ENCODE assay signal across 12 cellular contexts in the genomic region with DNA sequence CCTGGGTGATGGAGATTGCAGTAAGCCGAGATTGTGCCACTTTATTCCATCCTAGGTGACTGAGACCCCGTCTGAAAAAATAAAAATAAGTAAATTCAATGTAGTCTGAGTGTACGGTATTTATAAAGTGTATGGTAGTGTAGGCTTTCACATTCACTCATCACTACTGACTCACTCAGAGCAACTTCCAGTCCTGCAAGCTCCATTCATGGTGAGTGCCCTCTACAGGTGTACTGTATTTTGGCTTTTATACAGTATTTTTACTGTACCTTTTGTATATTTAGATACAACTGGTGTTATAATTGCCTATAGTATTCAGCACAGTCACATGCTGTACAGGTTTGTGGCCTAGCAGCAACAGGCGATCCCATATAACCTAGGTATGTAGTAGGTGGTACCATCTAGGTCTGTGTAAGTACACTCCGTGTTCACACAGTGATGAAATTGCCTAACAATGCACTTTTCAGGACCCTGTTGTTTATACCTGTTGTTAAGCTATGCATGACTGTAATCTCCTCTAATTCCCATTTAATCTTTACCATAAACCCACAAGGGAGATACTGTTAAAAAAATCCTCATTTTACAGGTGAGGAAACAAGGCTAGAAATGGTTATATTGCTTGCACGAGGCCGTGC. TPM values are rescaled to one million over a fixed set of nuclear protein-coding genes. Genes with fewer than 3 reads are reported as not detected.
DNase-seq lines count a peak whose midpoint lies in the region; ATAC-seq and TF ChIP-seq lines count a peak whose summit lies in the region.
"Had no signal": no experiment of that assay in that cellular context is flagged by ENCODE, and none has a peak within 500 bp of the region (broad histone marks: within the 10 kb centered on the region; RNA-seq: fewer than 3 reads in every experiment).

No MANE protein-coding gene starts in this region.

- no peaks in the 10 kb centered on the region for H4K20me1 ChIP-seq in osteoblast (ENCODE audit: insufficient read depth, low read length)

- H3K4me3 ChIP-seq in osteoblast (ENCODE audit: insufficient read depth, low read length): no peak overlapping the region

- H3K27ac ChIP-seq in osteoblast (ENCODE audit: low read depth, low read length): no peak overlapping the region
- H3K27ac ChIP-seq: HL-60 had no signal

- DNase-seq in DMS53 (lab: John Stamatoyannopoulos, UW) (peak; percentile 7), DMS53 treated with DMSO at 0.1 percent for 48 hours (lab: John Stamatoyannopoulos, UW; ENCODE audit: unreplicated experiment) (no peak), osteoblast (ENCODE audit: insufficient read length, low spot score, missing footprints) (no peak), DMS114 treated with DMSO at 0.1 percent for 48 hours (lab: John Stamatoyannopoulos, UW; ENCODE audit: unreplicated experiment) (no peak), Kasumi-1 (lab: John Stamatoyannopoulos, UW) (no peak)
- DNase-seq: 8988T; activated CD8-positive, alpha-beta memory T cell treated with anti-CD3 and anti-CD28 coated beads, Interleukin-2, amount 50 U/mL, for 4 hours; mesendoderm had no signal

- peak; percentile 54 for ATAC-seq in HG02759 (IDR thresholded peaks at IDR 0.05; ENCODE audit: unreplicated experiment)
- peak; percentile 62 for ATAC-seq in SK-N-SH treated with all-trans-retinoic acid at 6 μM for 48 hours
- ATAC-seq in HG02588 (IDR thresholded peaks at IDR 0.05; ENCODE audit: unreplicated experiment): no peak

- no peaks in the 10 kb centered on the region for H3K4me1 ChIP-seq in osteoblast (ENCODE audit: insufficient read depth, low read length)

- no peak overlapping the region for H2AFZ ChIP-seq in osteoblast (ENCODE audit: low read length)

- H3K79me2 ChIP-seq in osteoblast (ENCODE audit: insufficient read depth, low read length): no peaks in the 10 kb centered on the region

- no peak overlapping the region for H3K4me2 ChIP-seq in osteoblast (ENCODE audit: insufficient read depth, low read length)

- no peaks in the 10 kb centered on the region for H3K27me3 ChIP-seq in osteoblast (ENCODE audit: insufficient read depth, low read length)

- H3K36me3 ChIP-seq in osteoblast (ENCODE audit: insufficient read depth, low read length): no peaks in the 10 kb centered on the region

- H3K9me3 ChIP-seq in osteoblast (ENCODE audit: low read depth, low read length): no peaks in the 10 kb centered on the region

- TF ChIP-seq CTCF in osteoblast (IDR thresholded peaks at IDR 0.05; ENCODE audit: extremely low read depth, low read depth, low read length): peak; percentile 16

TF ChIP-seq in SK-N-SH treated with all-trans-retinoic acid at 6 μM for 48 hours, 23 proteins besides CTCF, POLR2A, EP300 and RAD21:
- TF ChIP-seq TOX (CRISPR knock-in tag; IDR thresholded peaks at IDR 0.05; ENCODE audit: borderline replicate concordance) (no peak), ARNTL (CRISPR knock-in tag; IDR thresholded peaks at IDR 0.05; ENCODE audit: borderline replicate concordance, low read depth) (no peak), ZNF8 (CRISPR knock-in tag; IDR thresholded peaks at IDR 0.05) (no peak), ZC3H10 (CRISPR knock-in tag; IDR thresholded peaks at IDR 0.05) (no peak), SNAI2 (CRISPR knock-in tag; IDR thresholded peaks at IDR 0.05) (no peak), ZFP30 (CRISPR knock-in tag; IDR thresholded peaks at IDR 0.05) (no peak), OSR1 (CRISPR knock-in tag; IDR thresholded peaks at IDR 0.05) (no peak), GLIS3 (CRISPR knock-in tag; IDR thresholded peaks at IDR 0.05) (no peak), RARB (CRISPR knock-in tag; IDR thresholded peaks at IDR 0.05) (no peak), ISL1 (CRISPR knock-in tag; IDR thresholded peaks at IDR 0.05) (no peak), ZNF70 (CRISPR knock-in tag; IDR thresholded peaks at IDR 0.05) (no peak), BACH2 (CRISPR knock-in tag; IDR thresholded peaks at IDR 0.05; ENCODE audit: borderline replicate concordance) (no peak), ESRRG (CRISPR knock-in tag; IDR thresholded peaks at IDR 0.05) (no peak), ZNF565 (CRISPR knock-in tag; conservative IDR thresholded peaks at IDR 0.05; ENCODE audit: low read depth) (no peak), CSDC2 (CRISPR knock-in tag; IDR thresholded peaks at IDR 0.05) (no peak), TCF4 (CRISPR knock-in tag; IDR thresholded peaks at IDR 0.05; ENCODE audit: borderline replicate concordance) (no peak), TSHZ2 (CRISPR knock-in tag; IDR thresholded peaks at IDR 0.05) (no peak)
- TF ChIP-seq, protein P1, sequence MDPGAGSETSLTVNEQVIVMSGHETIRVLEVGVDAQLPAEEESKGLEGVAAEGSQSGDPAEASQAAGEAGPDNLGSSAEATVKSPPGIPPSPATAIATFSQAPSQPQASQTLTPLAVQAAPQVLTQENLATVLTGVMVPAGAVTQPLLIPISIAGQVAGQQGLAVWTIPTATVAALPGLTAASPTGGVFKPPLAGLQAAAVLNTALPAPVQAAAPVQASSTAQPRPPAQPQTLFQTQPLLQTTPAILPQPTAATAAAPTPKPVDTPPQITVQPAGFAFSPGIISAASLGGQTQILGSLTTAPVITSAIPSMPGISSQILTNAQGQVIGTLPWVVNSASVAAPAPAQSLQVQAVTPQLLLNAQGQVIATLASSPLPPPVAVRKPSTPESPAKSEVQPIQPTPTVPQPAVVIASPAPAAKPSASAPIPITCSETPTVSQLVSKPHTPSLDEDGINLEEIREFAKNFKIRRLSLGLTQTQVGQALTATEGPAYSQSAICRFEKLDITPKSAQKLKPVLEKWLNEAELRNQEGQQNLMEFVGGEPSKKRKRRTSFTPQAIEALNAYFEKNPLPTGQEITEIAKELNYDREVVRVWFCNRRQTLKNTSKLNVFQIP (CRISPR knock-in tag; IDR thresholded peaks at IDR 0.05; ENCODE audit: borderline replicate concordance, low read depth): no peak
- TF ChIP-seq, protein P2, sequence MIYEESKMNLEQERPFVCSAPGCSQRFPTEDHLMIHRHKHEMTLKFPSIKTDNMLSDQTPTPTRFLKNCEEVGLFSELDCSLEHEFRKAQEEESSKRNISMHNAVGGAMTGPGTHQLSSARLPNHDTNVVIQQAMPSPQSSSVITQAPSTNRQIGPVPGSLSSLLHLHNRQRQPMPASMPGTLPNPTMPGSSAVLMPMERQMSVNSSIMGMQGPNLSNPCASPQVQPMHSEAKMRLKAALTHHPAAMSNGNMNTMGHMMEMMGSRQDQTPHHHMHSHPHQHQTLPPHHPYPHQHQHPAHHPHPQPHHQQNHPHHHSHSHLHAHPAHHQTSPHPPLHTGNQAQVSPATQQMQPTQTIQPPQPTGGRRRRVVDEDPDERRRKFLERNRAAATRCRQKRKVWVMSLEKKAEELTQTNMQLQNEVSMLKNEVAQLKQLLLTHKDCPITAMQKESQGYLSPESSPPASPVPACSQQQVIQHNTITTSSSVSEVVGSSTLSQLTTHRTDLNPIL (CRISPR knock-in tag; IDR thresholded peaks at IDR 0.05; ENCODE audit: low read depth): no peak

RNA-seq across cellular contexts. Expression of gene CACNA1D, which starts 19.3 kb away (rescaled TPM):
- under 0.01 and 0.29 TPM in 2 replicates for total RNA-seq in osteoblast
